ENCODE assay signal across 1 cellular context in genomic region chr9:128702445-128702948, GRCh38.
TF ChIP-seq lines count a peak whose summit lies in the region.

Gene PKN3 (plus strand): TSS chr9:128702503. CDS start chr9:128702916, 413 bp downstream.

TF ChIP-seq in HEK293, 187 proteins besides CTCF, POLR2A, EP300 and RAD21 (continued from another document and continues in another):
- peak; percentile 61; the same call in 1 of the 2 replicates for TF ChIP-seq PBX3 (CRISPR knock-in tag; IDR thresholded peaks at IDR 0.05)
- TF ChIP-seq ZBTB49 (tag by site-specific recombination; IDR thresholded peaks at IDR 0.05; ENCODE audit: low read depth) = no peak
- TF ChIP-seq ZNF785 (tag by site-specific recombination; IDR thresholded peaks at IDR 0.05) = no peak
- peak; percentile 40 for TF ChIP-seq MZF1 (tag by site-specific recombination; IDR thresholded peaks at IDR 0.05; ENCODE audit: borderline replicate concordance)
- TF ChIP-seq KLF10 (tag by site-specific recombination; IDR thresholded peaks at IDR 0.05) = peak; percentile 70; the same call in 1 of the 2 replicates
- TF ChIP-seq YY2 (tag by site-specific recombination; IDR thresholded peaks at IDR 0.05) = no peak
- peak; percentile 35; the same call in 1 of the 2 replicates for TF ChIP-seq ZBTB7A (tag by site-specific recombination; IDR thresholded peaks at IDR 0.05; ENCODE audit: low read depth)
- no peak for TF ChIP-seq ZNF214 (tag by site-specific recombination; IDR thresholded peaks at IDR 0.05; ENCODE audit: borderline replicate concordance)
- TF ChIP-seq ZBTB26 (tag by site-specific recombination; optimal IDR thresholded peaks at IDR 0.05) = peak; percentile 97
- no peak for TF ChIP-seq ZNF704 (tag by site-specific recombination; IDR thresholded peaks at IDR 0.05)
- no peak for TF ChIP-seq PRDM6 (tag by site-specific recombination; IDR thresholded peaks at IDR 0.05)
- no peak for TF ChIP-seq GFI1B (tag by site-specific recombination; IDR thresholded peaks at IDR 0.05)
- TF ChIP-seq ZSCAN4 (tag by site-specific recombination; IDR thresholded peaks at IDR 0.05) = 0 out of 2 replicates have a peak, but pooled peaks have one; percentile 2
- TF ChIP-seq ZNF18 (tag by site-specific recombination; IDR thresholded peaks at IDR 0.05) = no peak
- no peak for TF ChIP-seq ZNF202 (tag by site-specific recombination; IDR thresholded peaks at IDR 0.05; ENCODE audit: borderline replicate concordance)
- TF ChIP-seq ZNF513 (tag by site-specific recombination; IDR thresholded peaks at IDR 0.05) = no peak
- peak; percentile 84 for TF ChIP-seq ZIC2 (tag by site-specific recombination; IDR thresholded peaks at IDR 0.05)
- no peak for TF ChIP-seq ZNF621 (tag by site-specific recombination; IDR thresholded peaks at IDR 0.05)
- TF ChIP-seq ZNF747 (tag by site-specific recombination; IDR thresholded peaks at IDR 0.05) = no peak
- no peak; the same call in 1 of the 2 replicates for TF ChIP-seq HIC1 (tag by site-specific recombination; IDR thresholded peaks at IDR 0.05)
- no peak for TF ChIP-seq ZNF645 (tag by site-specific recombination; IDR thresholded peaks at IDR 0.05)
- TF ChIP-seq ZNF518A (tag by site-specific recombination; conservative IDR thresholded peaks at IDR 0.05; ENCODE audit: low read depth) = no peak
- no peak for TF ChIP-seq ZNF530 (tag by site-specific recombination; IDR thresholded peaks at IDR 0.05; ENCODE audit: low read depth)
- no peak for TF ChIP-seq ZFP41 (tag by site-specific recombination; IDR thresholded peaks at IDR 0.05; ENCODE audit: borderline replicate concordance)
- no peak for TF ChIP-seq ZNF302 (tag by site-specific recombination; IDR thresholded peaks at IDR 0.05; ENCODE audit: low read depth)
- TF ChIP-seq ZNF266 (tag by site-specific recombination; IDR thresholded peaks at IDR 0.05; ENCODE audit: low read depth) = no peak
- no peak for TF ChIP-seq SCRT2 (tag by site-specific recombination; IDR thresholded peaks at IDR 0.05)
- 0 out of 2 replicates have a peak, but pooled peaks have one; percentile 15 for TF ChIP-seq ZNF10 (tag by site-specific recombination; IDR thresholded peaks at IDR 0.05)
- peak; percentile 89 for TF ChIP-seq ZNF501 (tag by site-specific recombination; IDR thresholded peaks at IDR 0.05)
- TF ChIP-seq HOXA7 (CRISPR knock-in tag; IDR thresholded peaks at IDR 0.05; ENCODE audit: borderline replicate concordance) = no peak
- TF ChIP-seq ZNF292 (tag by site-specific recombination; IDR thresholded peaks at IDR 0.05; ENCODE audit: borderline replicate concordance, low read depth) = no peak
- TF ChIP-seq ZNF707 (tag by site-specific recombination; IDR thresholded peaks at IDR 0.05) = no peak
- no peak for TF ChIP-seq ZNF23 (tag by site-specific recombination; IDR thresholded peaks at IDR 0.05; ENCODE audit: borderline replicate concordance)
- no peak for TF ChIP-seq ZNF311 (tag by site-specific recombination; IDR thresholded peaks at IDR 0.05; ENCODE audit: borderline replicate concordance)
- TF ChIP-seq ZNF600 (tag by site-specific recombination; IDR thresholded peaks at IDR 0.05) = no peak
- TF ChIP-seq KLF16 (tag by site-specific recombination; IDR thresholded peaks at IDR 0.05) = peak; percentile 40; the same call in 1 of the 2 replicates
- no peak for TF ChIP-seq RBAK (tag by site-specific recombination; IDR thresholded peaks at IDR 0.05)
- no peak for TF ChIP-seq ZNF416 (tag by site-specific recombination; IDR thresholded peaks at IDR 0.05)
